1 cellular context compared by ENCODE assay signal in genomic region chr1:98294127-98294526, GRCh38.
TF ChIP-seq lines count a peak whose summit lies in the region.

No MANE protein-coding gene starts in this region.

TF ChIP-seq in IMR-90, 13 proteins besides CTCF, POLR2A, EP300 and RAD21 (continued from another document):
- peak; percentile 71 for TF ChIP-seq CEBPB (IDR thresholded peaks at IDR 0.05; ENCODE audit: low read depth, low read length)
- no peak for TF ChIP-seq MAFK (IDR thresholded peaks at IDR 0.05; ENCODE audit: low read depth, low read length)
TF ChIP-seq in IMR-90: peak in this region for 1.
